ENCODE assay signal across 1 cellular context in the genomic region with DNA sequence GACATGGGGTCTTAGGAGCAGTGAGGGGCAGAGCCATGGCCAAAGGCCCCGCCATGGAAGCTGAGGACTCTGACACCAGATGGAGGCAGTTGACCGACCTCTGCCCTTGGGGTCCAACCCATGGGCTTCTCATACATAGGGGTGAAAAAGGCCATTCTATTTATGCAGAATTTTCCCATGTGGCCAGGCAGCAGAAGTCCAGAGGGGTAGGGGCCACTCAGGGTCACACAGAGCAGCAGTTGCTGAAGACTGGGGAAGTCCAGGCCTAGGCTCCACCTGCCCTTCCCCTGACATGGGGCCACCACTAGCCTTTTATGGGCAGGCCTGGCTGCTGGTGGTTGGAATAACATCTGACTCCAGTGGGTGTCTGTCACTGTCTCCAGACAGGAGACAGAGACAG.
TF ChIP-seq lines count a peak whose summit lies in the region.

No MANE protein-coding gene starts in this region.

TF ChIP-seq in WTC11, 78 proteins besides CTCF, POLR2A, EP300 and RAD21:
- TF ChIP-seq, protein P1, sequence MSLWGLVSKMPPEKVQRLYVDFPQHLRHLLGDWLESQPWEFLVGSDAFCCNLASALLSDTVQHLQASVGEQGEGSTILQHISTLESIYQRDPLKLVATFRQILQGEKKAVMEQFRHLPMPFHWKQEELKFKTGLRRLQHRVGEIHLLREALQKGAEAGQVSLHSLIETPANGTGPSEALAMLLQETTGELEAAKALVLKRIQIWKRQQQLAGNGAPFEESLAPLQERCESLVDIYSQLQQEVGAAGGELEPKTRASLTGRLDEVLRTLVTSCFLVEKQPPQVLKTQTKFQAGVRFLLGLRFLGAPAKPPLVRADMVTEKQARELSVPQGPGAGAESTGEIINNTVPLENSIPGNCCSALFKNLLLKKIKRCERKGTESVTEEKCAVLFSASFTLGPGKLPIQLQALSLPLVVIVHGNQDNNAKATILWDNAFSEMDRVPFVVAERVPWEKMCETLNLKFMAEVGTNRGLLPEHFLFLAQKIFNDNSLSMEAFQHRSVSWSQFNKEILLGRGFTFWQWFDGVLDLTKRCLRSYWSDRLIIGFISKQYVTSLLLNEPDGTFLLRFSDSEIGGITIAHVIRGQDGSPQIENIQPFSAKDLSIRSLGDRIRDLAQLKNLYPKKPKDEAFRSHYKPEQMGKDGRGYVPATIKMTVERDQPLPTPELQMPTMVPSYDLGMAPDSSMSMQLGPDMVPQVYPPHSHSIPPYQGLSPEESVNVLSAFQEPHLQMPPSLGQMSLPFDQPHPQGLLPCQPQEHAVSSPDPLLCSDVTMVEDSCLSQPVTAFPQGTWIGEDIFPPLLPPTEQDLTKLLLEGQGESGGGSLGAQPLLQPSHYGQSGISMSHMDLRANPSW (CRISPR knock-in tag; conservative IDR thresholded peaks at IDR 0.05; ENCODE audit: low read depth): no peak
TF ChIP-seq in WTC11: peak in this region for 0.
